Comparison of ENCODE assay signal across 17 cellular contexts in genomic region chr9:131348631-131349521, GRCh38. TPM values are rescaled to one million over a fixed set of nuclear protein-coding genes. Genes with fewer than 3 reads are reported as not detected.
A peak's percentile ranks its signal among the peaks of the same experiment; 100 is the strongest.
DNase-seq lines count a peak whose midpoint lies in the region; ATAC-seq, FAIRE-seq and TF ChIP-seq lines count a peak whose summit lies in the region.
"Had no signal": no experiment of that assay in that cellular context is flagged by ENCODE, and none has a peak within 500 bp of the region (broad histone marks: within the 10 kb centered on the region; RNA-seq: fewer than 3 reads in every experiment).

No MANE protein-coding gene starts in this region.

- no peak for FAIRE-seq in kidney (lab: Jason Lieb, UNC)
- FAIRE-seq: H54 had no signal

- H3K27ac ChIP-seq in GM23338 (ENCODE audit: low read depth) (no peak overlapping the region), kidney (ENCODE audit: low read depth in 2 of 2, low read length in 2 of 2) (no peak overlapping the region)
- H3K27ac ChIP-seq: psoas muscle, thoracic aorta had no signal

- intact Hi-C loops in kidney (cut with DNase I) = no loop called here

- peak; percentile 29; the same call in 1 of the 2 replicates for TF ChIP-seq CTCF in AG10803 (conservative IDR thresholded peaks at IDR 0.05; ENCODE audit: low read length)
- peak; percentile 37 to 56; a peak in 3 of 4 replicates for TF ChIP-seq CTCF in GM23338 (conservative IDR thresholded peaks at IDR 0.05; ENCODE audit: low read depth in 2 of 2)
- no peak for TF ChIP-seq CTCF in kidney (IDR thresholded peaks at IDR 0.05; ENCODE audit: borderline replicate concordance, extremely low read depth, insufficient read depth)

- peaks cover 7% of the 10 kb centered on the region for H3K4me1 ChIP-seq in GM23338 (ENCODE audit: insufficient read depth)
- H3K4me1 ChIP-seq in kidney (ENCODE audit: control insufficient read depth in 1 of 2, insufficient read depth in 1 of 2, low read depth in 1 of 2, low read length in 2 of 2) = peaks cover 0 to 8% of the 10 kb centered on the region in 2 donors

- H3K36me3 Mint-ChIP-seq in GM23338 (ENCODE audit: low read depth) = peaks cover 8% of the 10 kb centered on the region; the same call in 2 of the 3 replicates
- H3K36me3 Mint-ChIP-seq: activated naive CD4-positive, alpha-beta T cell treated with anti-CD3 and anti-CD28 coated beads, Interleukin-2, amount 50 U/mL, for 72 hours had no signal

- no peaks in the 10 kb centered on the region for H3K9me3 ChIP-seq in kidney (ENCODE audit: control insufficient read depth in 1 of 2, low read length in 2 of 2)
- H3K9me3 ChIP-seq: BE2C, MG63, psoas muscle, thoracic aorta had no signal

- H3K27me3 ChIP-seq in GM23338 (ENCODE audit: insufficient read depth) = no peaks in the 10 kb centered on the region
- H3K27me3 ChIP-seq: MG63 had no signal

- H4K20me1 ChIP-seq in GM23338 (replicated peaks; ENCODE audit: insufficient read depth) = no peaks in the 10 kb centered on the region

- H3K9ac ChIP-seq in kidney (ENCODE audit: low read length in 2 of 2) = no peak overlapping the region

- 0 out of 2 replicates have a peak, but pooled peaks cover 13% of the 10 kb centered on the region for H3F3A ChIP-seq in GM23338 (replicated peaks; ENCODE audit: low read depth)

- no peak overlapping the region for H3K4me3 Mint-ChIP-seq in GM23338

- ATAC-seq in GM23338 (peak; percentile 17), SK-N-SH treated with all-trans-retinoic acid at 6 μM for 48 hours (peak; percentile 22; the same call in 2 of the 3 replicates), GM19452 (IDR thresholded peaks at IDR 0.05; ENCODE audit: unreplicated experiment) (no peak)

- peak overlapping the region; percentile 97; the same call in 1 of the 2 replicates for H2AFZ ChIP-seq in GM23338

- H3K4me3 ChIP-seq in AG10803 (ENCODE audit: low read length) (no peak overlapping the region), GM23338 (peak overlapping the region; percentile 58), kidney (ENCODE audit: low read length in 2 of 2) (no peak overlapping the region)
- H3K4me3 ChIP-seq: MG63 had no signal

- DNase-seq in AG10803 (ENCODE audit: low read depth) (no peak), GM23338 (ENCODE audit: low spot score) (peak; percentile 52), kidney (peak; percentile 28), NCI-H2081 (lab: John Stamatoyannopoulos, UW) (no peak), activated gamma-delta T cell treated with Interleukin-2 at 50 U/mL for 16 hours (no peak), retina (no peak)
- DNase-seq: activated CD4-positive, CD25-positive, alpha-beta regulatory T cell treated with anti-CD3 and anti-CD28 coated beads, Interleukin-2, amount 50 U/mL, for 72 hours; activated CD8-positive, alpha-beta memory T cell treated with anti-CD3 and anti-CD28 coated beads, Interleukin-2, amount 50 U/mL, for 48 hours; BE2C; MG63 had no signal

- H3K36me3 ChIP-seq in GM23338 (ENCODE audit: insufficient read depth) = no peaks in the 10 kb centered on the region
- no peaks in the 10 kb centered on the region for H3K36me3 ChIP-seq in kidney (ENCODE audit: control insufficient read depth in 1 of 2, insufficient read depth in 2 of 2, low read length in 2 of 2)
- H3K36me3 ChIP-seq: BE2C, MG63, thoracic aorta had no signal

- peaks cover 3% of the 10 kb centered on the region for H3K27me3 Mint-ChIP-seq in GM23338 (ENCODE audit: insufficient read depth, low read depth, poor library complexity)

- H3K4me2 ChIP-seq in GM23338 = peak overlapping the region; percentile 87; the same call in 1 of the 2 replicates

- H3K9me2 ChIP-seq in GM23338 (ENCODE audit: insufficient read depth) = no peaks in the 10 kb centered on the region

- peaks cover 17% of the 10 kb centered on the region for H3K9me3 Mint-ChIP-seq in GM23338
- H3K9me3 Mint-ChIP-seq: activated naive CD4-positive, alpha-beta T cell treated with anti-CD3 and anti-CD28 coated beads, Interleukin-2, amount 50 U/mL, for 72 hours; central memory CD8-positive, alpha-beta T cell had no signal

- H3K4me1 Mint-ChIP-seq in GM23338 = peaks cover 3% of the 10 kb centered on the region; the same call in 2 of the 3 replicates

- H3K79me2 ChIP-seq in GM23338 (replicated peaks; ENCODE audit: insufficient read depth) = no peaks in the 10 kb centered on the region

- H3K27ac Mint-ChIP-seq in GM23338 = no peak overlapping the region

TF ChIP-seq in GM23338, 12 proteins besides CTCF, POLR2A, EP300 and RAD21 (continues in another document):
- TF ChIP-seq STAT1 (IDR thresholded peaks at IDR 0.05; ENCODE audit: unreplicated experiment) (no peak), ZNF331 (CRISPR knock-in tag; IDR thresholded peaks at IDR 0.05; ENCODE audit: low read depth) (no peak), EZH2phosphoT487 (IDR thresholded peaks at IDR 0.05; ENCODE audit: unreplicated experiment) (no peak), EZH2 (IDR thresholded peaks at IDR 0.05; ENCODE audit: low read depth, unreplicated experiment) (no peak), REST (IDR thresholded peaks at IDR 0.05; ENCODE audit: unreplicated experiment) (no peak)

TF ChIP-seq in SK-N-SH treated with all-trans-retinoic acid at 6 μM for 48 hours, 23 proteins besides CTCF, POLR2A, EP300 and RAD21:
- TF ChIP-seq PATZ1 (CRISPR knock-in tag; IDR thresholded peaks at IDR 0.05; ENCODE audit: borderline replicate concordance) = no peak
- TF ChIP-seq ZNF70 (CRISPR knock-in tag; IDR thresholded peaks at IDR 0.05) = no peak
- TF ChIP-seq TCF4 (CRISPR knock-in tag; IDR thresholded peaks at IDR 0.05; ENCODE audit: borderline replicate concordance) = no peak
- TF ChIP-seq CSRNP3 (CRISPR knock-in tag; IDR thresholded peaks at IDR 0.05) = no peak
- no peak for TF ChIP-seq POU6F1 (CRISPR knock-in tag; IDR thresholded peaks at IDR 0.05; ENCODE audit: borderline replicate concordance, low read depth)

RNA-seq across cellular contexts. Expression of gene PRRC2B, which starts 45.0 kb away (rescaled TPM):
- total RNA-seq in GM23338 (2014; rRNA removed; shearing (Covaris generic)) = 171 and 193 TPM in 2 replicates
- polyA plus RNA-seq in GM23338 (2016; fragmentation: Nextera tagmentation; extraction: Ambion mirVana) = 41.4 and 45.0 TPM in 2 replicates
- total RNA-seq in kidney = 227 TPM
- polyA plus RNA-seq in kidney (ENCODE audit: insufficient read depth, low read depth, low replicate concordance) = 37.4 TPM

RNA-seq across cellular contexts. Expression of gene PLPP7, which starts 59.4 kb away (rescaled TPM):
- total RNA-seq in GM23338 (2014; rRNA removed; shearing (Covaris generic)) = 2.4 and 4.4 TPM in 2 replicates
- polyA plus RNA-seq in GM23338 (2016; fragmentation: Nextera tagmentation; extraction: Ambion mirVana) (1.6 and 2.0 TPM in 2 replicates), kidney (ENCODE audit: insufficient read depth, low read depth, low replicate concordance) (5.5 TPM)
- 4.0 TPM for total RNA-seq in kidney

Comparison
In these comparisons a context has a peak if more than half of its experiments do, and no peak if none do; other contexts are left out.
1. DNase-seq: peak in GM23338 (single experiment) and kidney (single experiment); none in AG10803 (single experiment), NCI-H2081 (0 of 2), activated gamma-delta T cell treated with Interleukin-2 at 50 U/mL for 16 hours (single experiment) and retina (single experiment).